9 cellular contexts compared by ENCODE assay signal in genomic region chr11:121372671-121373429, GRCh38.
A peak's percentile ranks its signal among the peaks of the same experiment; 100 is the strongest.
DNase-seq lines count a peak whose midpoint lies in the region; ATAC-seq and TF ChIP-seq lines count a peak whose summit lies in the region.
"Had no signal": no experiment of that assay in that cellular context is flagged by ENCODE, and none has a peak within 500 bp of the region (broad histone marks: within the 10 kb centered on the region; RNA-seq: fewer than 3 reads in every experiment).

No MANE protein-coding gene starts in this region.

- H3K9me3 ChIP-seq in DND-41 (ENCODE audit: insufficient read depth, low read length, severe bottlenecking) (no peaks in the 10 kb centered on the region), BE2C (no peaks in the 10 kb centered on the region)

- no peaks in the 10 kb centered on the region for H4K20me1 ChIP-seq in DND-41 (ENCODE audit: insufficient read depth, low read length)

- peaks cover 38% of the 10 kb centered on the region for H3K4me1 Mint-ChIP-seq in T-helper 2 cell treated with Interferon-gamma antibody and Interleukin-4, amounts not matched to agents 5 μg/mL and 100 μg/mL, for 36 hours (ENCODE audit: low read depth)

- H3K4me3 ChIP-seq in DND-41 (ENCODE audit: low read depth in 1 of 2, low read length in 2 of 2) (no peak overlapping the region), BE2C (ENCODE audit: low read depth, low read length) (no peak overlapping the region)

- peak overlapping the region; percentile 74 for H3K27ac Mint-ChIP-seq in T-helper 2 cell treated with Interferon-gamma antibody and Interleukin-4, amounts not matched to agents 5 μg/mL and 100 μg/mL, for 36 hours

- H3K27me3 ChIP-seq in DND-41 (ENCODE audit: insufficient read depth, low read length, poor library complexity) (no peaks in the 10 kb centered on the region), BE2C (no peaks in the 10 kb centered on the region)

- peak; percentile 63 for ATAC-seq in DND-41 (ENCODE audit: insufficient read depth, low read depth)
- ATAC-seq in GM19035 (IDR thresholded peaks at IDR 0.05; ENCODE audit: unreplicated experiment): peak; percentile 82
- ATAC-seq in HG02970 (IDR thresholded peaks at IDR 0.05; ENCODE audit: low FRiP score, unreplicated experiment): peak; percentile 66
- ATAC-seq: Panc1 had no signal

- H2AFZ ChIP-seq in DND-41 (ENCODE audit: low read depth, low read length): peak overlapping the region; percentile 41; the same call in 1 of the 2 replicates

- no peaks in the 10 kb centered on the region for H3K27me3 Mint-ChIP-seq in T-helper 2 cell treated with Interferon-gamma antibody and Interleukin-4, amounts not matched to agents 5 μg/mL and 100 μg/mL, for 36 hours (ENCODE audit: low read depth)

- no peak overlapping the region for H3K4me2 ChIP-seq in DND-41 (ENCODE audit: insufficient read depth, low read length)

- peaks cover 7% of the 10 kb centered on the region for H3K36me3 Mint-ChIP-seq in T-helper 2 cell treated with Interferon-gamma antibody and Interleukin-4, amounts not matched to agents 5 μg/mL and 100 μg/mL, for 36 hours (ENCODE audit: low read depth)

- peaks cover 41% of the 10 kb centered on the region for H3K4me1 ChIP-seq in DND-41 (ENCODE audit: insufficient read depth, low read length)
- no peaks in the 10 kb centered on the region for H3K4me1 ChIP-seq in BE2C

- H3K9ac ChIP-seq in DND-41 (ENCODE audit: low read depth, low read length): no peak overlapping the region

- peaks cover 5% of the 10 kb centered on the region for H3K9me3 Mint-ChIP-seq in T-helper 2 cell treated with Interferon-gamma antibody and Interleukin-4, amounts not matched to agents 5 μg/mL and 100 μg/mL, for 36 hours

- no peak overlapping the region for H3K27ac ChIP-seq in DND-41 (ENCODE audit: low read length)

- H3K36me3 ChIP-seq in DND-41 (ENCODE audit: insufficient read depth, low read length): no peaks in the 10 kb centered on the region
- no peaks in the 10 kb centered on the region for H3K36me3 ChIP-seq in BE2C

- H3K4me3 Mint-ChIP-seq in T-helper 2 cell treated with Interferon-gamma antibody and Interleukin-4, amounts not matched to agents 5 μg/mL and 100 μg/mL, for 36 hours: peak overlapping the region; percentile 35

- no peaks in the 10 kb centered on the region for H3K79me2 ChIP-seq in DND-41 (ENCODE audit: insufficient read depth, low read length)

- TF ChIP-seq CTCF in DND-41 (IDR thresholded peaks at IDR 0.05; ENCODE audit: borderline replicate concordance, extremely low read depth, low read length, poor library complexity, severe bottlenecking) (no peak), BE2C (IDR thresholded peaks at IDR 0.05; ENCODE audit: low read depth, low read length) (no peak)

- peak; percentile 18 for DNase-seq in DND-41
- no peak for DNase-seq in T-helper 2 cell treated with Interferon-gamma antibody and Interleukin-4, amounts not matched to agents 5 μg/mL and 100 μg/mL, for 36 hours (ENCODE audit: low spot score)
- no peak for DNase-seq in Kasumi-1 (lab: John Stamatoyannopoulos, UW)
- DNase-seq in BE2C: no peak
- DNase-seq in stimulated activated CD8-positive, alpha-beta memory T cell treated with anti-CD3 and anti-CD28 coated beads, Interleukin-4, amount 100 ng/mL, for 48 hours: no peak
- no peak for DNase-seq in NCI-H2171 (lab: John Stamatoyannopoulos, UW)
